In genomic region chr5:464446-464842, GRCh38 we compare ENCODE assay signal across 11 cellular contexts. TPM values are rescaled to one million over a fixed set of nuclear protein-coding genes. Genes with fewer than 3 reads are reported as not detected.
DNase-seq lines count a peak whose midpoint lies in the region; ATAC-seq lines count a peak whose summit lies in the region.
"Had no signal": no experiment of that assay in that cellular context is flagged by ENCODE, and none has a peak within 500 bp of the region (broad histone marks: within the 10 kb centered on the region; RNA-seq: fewer than 3 reads in every experiment).

No MANE protein-coding gene starts in this region.

- DNase-seq in activated CD8-positive, alpha-beta memory T cell treated with anti-CD3 and anti-CD28 coated beads, Interleukin-2, amount 10 ng/mL, durations not matched to agents 7 days and 5 days = no peak
- no peak for DNase-seq in activated CD8-positive, alpha-beta memory T cell treated with anti-CD3 and anti-CD28 coated beads for 24 hours
- no peak for DNase-seq in activated CD4-positive, alpha-beta memory T cell treated with anti-CD3 and anti-CD28 coated beads for 36 hours
- DNase-seq in stimulated activated naive B cell treated with anti-CD40 and anti-IgM and Interleukin-4, amounts not matched to agents 10 μg/mL and 1 μg/mL and 100 μg/mL, for 72 hours = no peak
- no peak for DNase-seq in NK-92 treated with Interleukin-12 subunit alpha and Interleukin-12 subunit beta, amount 100 ng/mL, for 24 hours (lab: John Stamatoyannopoulos, UW)
- no peak for DNase-seq in germinal center (ENCODE audit: low spot score)
- DNase-seq: NCI-H2171 treated with DMSO at 0.1 percent for 48 hours, SIG-M5 had no signal

- peaks cover 36% of the 10 kb centered on the region for H3K4me1 Mint-ChIP-seq in activated CD8-positive, alpha-beta memory T cell treated with anti-CD3 and anti-CD28 coated beads, Interleukin-2, amount 10 ng/mL, durations not matched to agents 7 days and 5 days
- H3K4me1 Mint-ChIP-seq in activated CD4-positive, alpha-beta memory T cell treated with anti-CD3 and anti-CD28 coated beads for 36 hours (ENCODE audit: low read depth) = peaks cover 41% of the 10 kb centered on the region
- H3K4me1 Mint-ChIP-seq in stimulated activated naive B cell treated with anti-CD40 and anti-IgM and Interleukin-4, amounts not matched to agents 10 μg/mL and 1 μg/mL and 100 μg/mL, for 72 hours = peaks cover 46 to 73% of the 10 kb centered on the region in 2 donors
- H3K4me1 Mint-ChIP-seq: neural crest cell had no signal

- no peak overlapping the region for H3K4me3 Mint-ChIP-seq in activated CD8-positive, alpha-beta memory T cell treated with anti-CD3 and anti-CD28 coated beads, Interleukin-2, amount 10 ng/mL, durations not matched to agents 7 days and 5 days
- no peak overlapping the region for H3K4me3 Mint-ChIP-seq in activated CD4-positive, alpha-beta memory T cell treated with anti-CD3 and anti-CD28 coated beads for 36 hours
- H3K4me3 Mint-ChIP-seq in stimulated activated naive B cell treated with anti-CD40 and anti-IgM and Interleukin-4, amounts not matched to agents 10 μg/mL and 1 μg/mL and 100 μg/mL, for 72 hours = peak overlapping the region; percentile 31 to 69
- H3K4me3 Mint-ChIP-seq: neural crest cell had no signal

- POLR2A ChIA-PET in activated CD4-positive, alpha-beta memory T cell treated with anti-CD3 and anti-CD28 coated beads for 36 hours (lab: Charles Lee) = interaction anchor here (0.9 kb wide), 1 partner anchor 193 kb away, joined by 3 read pairs; the partner anchor contains the start of gene PDCD6

- peak overlapping the region; percentile 58 for H3K27ac Mint-ChIP-seq in activated CD8-positive, alpha-beta memory T cell treated with anti-CD3 and anti-CD28 coated beads, Interleukin-2, amount 10 ng/mL, durations not matched to agents 7 days and 5 days
- H3K27ac Mint-ChIP-seq in activated CD4-positive, alpha-beta memory T cell treated with anti-CD3 and anti-CD28 coated beads for 36 hours = peak overlapping the region; percentile 82
- peak overlapping the region; percentile 96 for H3K27ac Mint-ChIP-seq in stimulated activated naive B cell treated with anti-CD40 and anti-IgM and Interleukin-4, amounts not matched to agents 10 μg/mL and 1 μg/mL and 100 μg/mL, for 72 hours

- CTCF ChIA-PET in activated CD8-positive, alpha-beta memory T cell treated with anti-CD3 and anti-CD28 coated beads, Interleukin-2, amount 10 ng/mL, durations not matched to agents 7 days and 5 days (lab: Charles Lee) = interaction anchor here (1.2 kb wide), 1 partner anchor 17 kb away, joined by 4 read pairs; no protein-coding TSS in a partner anchor
- CTCF ChIA-PET in activated CD4-positive, alpha-beta memory T cell treated with anti-CD3 and anti-CD28 coated beads for 36 hours (lab: Charles Lee) = no interaction called here

- H3K9me3 Mint-ChIP-seq in activated CD8-positive, alpha-beta memory T cell treated with anti-CD3 and anti-CD28 coated beads, Interleukin-2, amount 10 ng/mL, durations not matched to agents 7 days and 5 days (ENCODE audit: low read depth) = no peaks in the 10 kb centered on the region
- no peaks in the 10 kb centered on the region for H3K9me3 Mint-ChIP-seq in activated CD4-positive, alpha-beta memory T cell treated with anti-CD3 and anti-CD28 coated beads for 36 hours
- peaks cover 3 to 10% of the 10 kb centered on the region in 2 donors for H3K9me3 Mint-ChIP-seq in stimulated activated naive B cell treated with anti-CD40 and anti-IgM and Interleukin-4, amounts not matched to agents 10 μg/mL and 1 μg/mL and 100 μg/mL, for 72 hours
- H3K9me3 Mint-ChIP-seq: neural crest cell had no signal

- no peaks in the 10 kb centered on the region for H3K27me3 Mint-ChIP-seq in activated CD8-positive, alpha-beta memory T cell treated with anti-CD3 and anti-CD28 coated beads, Interleukin-2, amount 10 ng/mL, durations not matched to agents 7 days and 5 days
- H3K27me3 Mint-ChIP-seq in activated CD4-positive, alpha-beta memory T cell treated with anti-CD3 and anti-CD28 coated beads for 36 hours = no peaks in the 10 kb centered on the region
- H3K27me3 Mint-ChIP-seq in stimulated activated naive B cell treated with anti-CD40 and anti-IgM and Interleukin-4, amounts not matched to agents 10 μg/mL and 1 μg/mL and 100 μg/mL, for 72 hours = no peaks in the 10 kb centered on the region

- peaks cover 40% of the 10 kb centered on the region for H3K36me3 Mint-ChIP-seq in activated CD8-positive, alpha-beta memory T cell treated with anti-CD3 and anti-CD28 coated beads, Interleukin-2, amount 10 ng/mL, durations not matched to agents 7 days and 5 days
- H3K36me3 Mint-ChIP-seq in activated CD4-positive, alpha-beta memory T cell treated with anti-CD3 and anti-CD28 coated beads for 36 hours = peaks cover 44% of the 10 kb centered on the region
- peaks cover 77 to 81% of the 10 kb centered on the region in 2 donors for H3K36me3 Mint-ChIP-seq in stimulated activated naive B cell treated with anti-CD40 and anti-IgM and Interleukin-4, amounts not matched to agents 10 μg/mL and 1 μg/mL and 100 μg/mL, for 72 hours

- ATAC-seq in activated CD8-positive, alpha-beta memory T cell treated with anti-CD3 and anti-CD28 coated beads, Interleukin-2, amount 10 ng/mL, durations not matched to agents 7 days and 5 days = no peak
- ATAC-seq in esophagus mucosa (peak; percentile 13), GM19035 (IDR thresholded peaks at IDR 0.05; ENCODE audit: unreplicated experiment) (no peak)
- ATAC-seq in stimulated activated naive B cell treated with anti-CD40 and anti-IgM and Interleukin-4, amounts not matched to agents 10 μg/mL and 1 μg/mL and 100 μg/mL, for 72 hours (replicated peaks) = no peak

- intact Hi-C loops in activated CD4-positive, alpha-beta memory T cell treated with anti-CD3 and anti-CD28 coated beads for 36 hours (cut with micrococcal nuclease) = loop anchor here (1.0 kb wide), 1 partner anchor 8 kb away; no protein-coding TSS in a partner anchor

RNA-seq across cellular contexts. Expression of gene EXOC3, which starts 21.5 kb away (rescaled TPM):
- total RNA-seq in activated CD8-positive, alpha-beta memory T cell treated with anti-CD3 and anti-CD28 coated beads, Interleukin-2, amount 10 ng/mL, durations not matched to agents 7 days and 5 days = 10 to 100 TPM; 68.2 to 71.2 TPM
- total RNA-seq in activated CD4-positive, alpha-beta memory T cell treated with anti-CD3 and anti-CD28 coated beads for 36 hours = 10 to 100 TPM; 49.9 to 54.5 TPM
- total RNA-seq in esophagus mucosa = 37.4 TPM

RNA-seq across cellular contexts. Expression of gene SLC9A3, which starts 59.8 kb away (rescaled TPM):
- 1 to 10 TPM; 1.3 to 1.7 TPM for total RNA-seq in activated CD8-positive, alpha-beta memory T cell treated with anti-CD3 and anti-CD28 coated beads, Interleukin-2, amount 10 ng/mL, durations not matched to agents 7 days and 5 days
- 1 to 10 TPM; 1.7 to 1.8 TPM for total RNA-seq in activated CD4-positive, alpha-beta memory T cell treated with anti-CD3 and anti-CD28 coated beads for 36 hours
- total RNA-seq in esophagus mucosa = 1.6 TPM

Comparison
In these comparisons a context has a peak if more than half of its experiments do, and no peak if none do; other contexts are left out.
1. H3K4me3 Mint-ChIP-seq: peak in stimulated activated naive B cell treated with anti-CD40 and anti-IgM and Interleukin-4, amounts not matched to agents 10 μg/mL and 1 μg/mL and 100 μg/mL, for 72 hours (2 of 2); none in activated CD8-positive, alpha-beta memory T cell treated with anti-CD3 and anti-CD28 coated beads, Interleukin-2, amount 10 ng/mL, durations not matched to agents 7 days and 5 days (single experiment) and activated CD4-positive, alpha-beta memory T cell treated with anti-CD3 and anti-CD28 coated beads for 36 hours (single experiment).
2. Peak in every context shown above with its lines, with median percentiles within 50 percentile points of each other: H3K27ac Mint-ChIP-seq.